Comparison of ENCODE assay signal across 1 cellular context in genomic region chr22:31626427-31627150, GRCh38.
TF ChIP-seq lines count a peak whose summit lies in the region.

No MANE protein-coding gene starts in this region.

TF ChIP-seq in K562, 482 proteins besides CTCF, POLR2A, EP300 and RAD21 (continued from another document and continues in another):
- TF ChIP-seq SMAD4 (CRISPR knock-in tag; conservative IDR thresholded peaks at IDR 0.05) (peak; percentile 85), MTA2 (IDR thresholded peaks at IDR 0.05; ENCODE audit: low read depth) (peak; percentile 96), BACH1 (tag; IDR thresholded peaks at IDR 0.05) (no peak), NRF1 (conservative IDR thresholded peaks at IDR 0.05 in 1 of 2, IDR thresholded peaks at IDR 0.05 in 1 of 2) (no peak), ZBTB2 (IDR thresholded peaks at IDR 0.05) (peak; percentile 21; the same call in 1 of the 2 replicates), HNRNPUL1 (IDR thresholded peaks at IDR 0.05; ENCODE audit: low read length) (no peak), ZNF395 (CRISPR knock-in tag; IDR thresholded peaks at IDR 0.05) (peak; percentile 67; the same call in 1 of the 2 replicates), PPARD (CRISPR knock-in tag; IDR thresholded peaks at IDR 0.05) (no peak), BCOR (IDR thresholded peaks at IDR 0.05) (peak; percentile 46; the same call in 1 of the 2 replicates), MECOM (CRISPR knock-in tag; IDR thresholded peaks at IDR 0.05) (peak; percentile 95), CTBP1 (IDR thresholded peaks at IDR 0.05; ENCODE audit: borderline replicate concordance) (peak; percentile 85), ZNF589 (CRISPR knock-in tag; IDR thresholded peaks at IDR 0.05; ENCODE audit: low read depth) (no peak), ZNF23 (CRISPR knock-in tag; IDR thresholded peaks at IDR 0.05) (no peak), CTCFL (IDR thresholded peaks at IDR 0.05; ENCODE audit: borderline replicate concordance, insufficient read depth, low read depth, low read length, poor library complexity, severe bottlenecking) (no peak), RB1 (IDR thresholded peaks at IDR 0.05; ENCODE audit: low read depth) (no peak), PHB (CRISPR knock-in tag; IDR thresholded peaks at IDR 0.05) (no peak), FOXK1 (CRISPR knock-in tag; IDR thresholded peaks at IDR 0.05; ENCODE audit: borderline replicate concordance) (no peak), ATF4 (CRISPR knock-in tag; IDR thresholded peaks at IDR 0.05) (peak; percentile 72), ZNF764 (CRISPR knock-in tag; IDR thresholded peaks at IDR 0.05; ENCODE audit: low read depth) (no peak), ZSCAN29 (IDR thresholded peaks at IDR 0.05) (no peak), ZFP91 (CRISPR knock-in tag; IDR thresholded peaks at IDR 0.05) (no peak), KHSRP (IDR thresholded peaks at IDR 0.05) (peak; percentile 55; the same call in 1 of the 2 replicates), TEAD4 (IDR thresholded peaks at IDR 0.05; ENCODE audit: low read length) (peak; percentile 97), TEAD4 (CRISPR knock-in tag; IDR thresholded peaks at IDR 0.05; ENCODE audit: borderline replicate concordance) (no peak), HDAC6 (IDR thresholded peaks at IDR 0.05; ENCODE audit: low read depth, low read length) (no peak), FUS (optimal IDR thresholded peaks at IDR 0.05; ENCODE audit: low read depth, low read length) (no peak), SMARCB1 (IDR thresholded peaks at IDR 0.05; ENCODE audit: insufficient read length, low read depth) (no peak), BHLHE40 (IDR thresholded peaks at IDR 0.05; ENCODE audit: low read length) (no peak), RCOR1 (IDR thresholded peaks at IDR 0.05; ENCODE audit: borderline replicate concordance in 1 of 2, low read depth in 2 of 2, low read length in 2 of 2) (peak; percentile 48 to 94; a peak in 3 of 4 replicates), OTX1 (CRISPR knock-in tag; IDR thresholded peaks at IDR 0.05) (no peak), DPF2 (IDR thresholded peaks at IDR 0.05) (peak; percentile 96), HDAC1 (IDR thresholded peaks at IDR 0.05) (peak in 1 of 2 experiments; percentile 82; a peak in 2 of 4 replicates), ZNF766 (CRISPR knock-in tag; conservative IDR thresholded peaks at IDR 0.05) (peak; percentile 67), USF2 (CRISPR knock-in tag; IDR thresholded peaks at IDR 0.05) (no peak), SIN3A (IDR thresholded peaks at IDR 0.05; ENCODE audit: borderline replicate concordance in 2 of 2, control insufficient read depth in 1 of 2, low read depth in 2 of 2, low read length in 2 of 2) (no peak), HMGN3 (IDR thresholded peaks at IDR 0.05; ENCODE audit: borderline replicate concordance, extremely low read depth, insufficient read length, low read depth, low read length) (peak; percentile 46), ELK3 (CRISPR knock-in tag; IDR thresholded peaks at IDR 0.05) (no peak), TCF3 (CRISPR knock-in tag; IDR thresholded peaks at IDR 0.05) (peak; percentile 99), CUX1 (CRISPR knock-in tag; IDR thresholded peaks at IDR 0.05) (0 out of 2 replicates have a peak, but pooled peaks have one; percentile 53)
